In the genomic region with DNA sequence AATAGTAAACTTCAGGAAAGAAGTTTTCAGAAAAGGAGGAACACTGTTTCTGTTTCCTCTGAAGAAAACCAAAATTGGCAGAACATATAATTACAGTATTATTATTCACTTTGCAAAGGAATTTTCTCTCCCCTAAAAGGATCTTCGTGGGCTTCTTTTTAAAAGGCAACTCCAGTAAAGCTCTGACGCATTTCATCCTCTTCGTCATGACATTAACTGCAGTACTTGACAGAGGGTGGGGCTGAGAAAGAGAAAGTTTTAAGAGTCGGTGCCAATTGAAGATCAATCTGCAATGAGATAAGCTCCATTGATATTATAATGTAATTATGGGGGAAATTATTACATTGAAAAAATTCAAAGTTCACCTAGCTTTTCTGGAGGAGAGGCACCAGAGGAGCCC, we compare ENCODE assay signal across 24 cellular contexts.
A peak's percentile ranks its signal among the peaks of the same experiment; 100 is the strongest.
DNase-seq lines count a peak whose midpoint lies in the region; ATAC-seq and TF ChIP-seq lines count a peak whose summit lies in the region.
"Had no signal": no experiment of that assay in that cellular context is flagged by ENCODE, and none has a peak within 500 bp of the region (broad histone marks: within the 10 kb centered on the region; RNA-seq: fewer than 3 reads in every experiment).

No MANE protein-coding gene starts in this region.

- no peak for TF ChIP-seq CTCF in OCI-LY7 (conservative IDR thresholded peaks at IDR 0.05; ENCODE audit: low read length)
- no peak for TF ChIP-seq CTCF in fibroblast of mammary gland (conservative IDR thresholded peaks at IDR 0.05; ENCODE audit: control insufficient read depth, insufficient read depth, low read depth, low read length)
- no peak for TF ChIP-seq CTCF in right lobe of liver (IDR thresholded peaks at IDR 0.05)

- no peaks in the 10 kb centered on the region for H3K36me3 ChIP-seq in OCI-LY7 (ENCODE audit: insufficient read depth, low read length)
- no peaks in the 10 kb centered on the region for H3K36me3 ChIP-seq in muscle layer of duodenum (ENCODE audit: control insufficient read depth in 1 of 2, insufficient read depth in 2 of 2, low read length in 2 of 2)
- H3K36me3 ChIP-seq in right lobe of liver, result no peaks in the 10 kb centered on the region
- H3K36me3 ChIP-seq: HAP-1 had no signal

- no peak overlapping the region for H3K4me3 ChIP-seq in OCI-LY7 (ENCODE audit: low read depth, low read length, poor library complexity, severe bottlenecking)
- no peak overlapping the region for H3K4me3 ChIP-seq in fibroblast of mammary gland (ENCODE audit: control insufficient read depth, low read depth, low read length)
- no peak overlapping the region for H3K4me3 ChIP-seq in muscle layer of duodenum (ENCODE audit: low read depth in 1 of 2, low read length in 2 of 2)
- no peak overlapping the region for H3K4me3 ChIP-seq in right lobe of liver
- H3K4me3 ChIP-seq: A549, GM23248, HAP-1 had no signal

- no peaks in the 10 kb centered on the region for H3K4me1 Mint-ChIP-seq in activated T-cell treated with anti-CD3 and anti-CD28 coated beads, Interleukin-2, amount 50 U/mL, for 4 hours (ENCODE audit: low read depth)
- H3K4me1 Mint-ChIP-seq: CD4-positive, alpha-beta memory T cell had no signal

- H3K36me3 Mint-ChIP-seq in activated T-cell treated with anti-CD3 and anti-CD28 coated beads, Interleukin-2, amount 50 U/mL, for 4 hours (ENCODE audit: insufficient read depth), result no peaks in the 10 kb centered on the region
- H3K36me3 Mint-ChIP-seq: CD4-positive, alpha-beta memory T cell had no signal

- H3K9me2 ChIP-seq in OCI-LY7 (ENCODE audit: insufficient read depth, low read length), result no peaks in the 10 kb centered on the region

- H3K9me3 ChIP-seq in OCI-LY7 (ENCODE audit: low read length) (no peaks in the 10 kb centered on the region), muscle layer of duodenum (ENCODE audit: control insufficient read depth in 1 of 2, low read length in 2 of 2) (no peaks in the 10 kb centered on the region), right lobe of liver (no peaks in the 10 kb centered on the region)
- H3K9me3 ChIP-seq: A549, HAP-1 had no signal

- POLR2A ChIA-PET in OCI-LY7 (lab: Charles Lee), result interaction anchor here (0.7 to 1.6 kb wide), 5 partner anchors 11 to 437 kb away, joined by 3 to 6 read pairs (median 5); no protein-coding TSS in a partner anchor

- no peak overlapping the region for H3K4me3 Mint-ChIP-seq in activated T-cell treated with anti-CD3 and anti-CD28 coated beads, Interleukin-2, amount 50 U/mL, for 4 hours
- H3K4me3 Mint-ChIP-seq: CD4-positive, alpha-beta memory T cell; HFFc6 had no signal

- BruUV-seq in OCI-LY7 (replicated peaks; lab: Mats Ljungman, UMichigan), result no TSS peak

- DNase-seq in OCI-LY7 (ENCODE audit: low spot score) (no peak), fibroblast of mammary gland (ENCODE audit: low read depth) (peak; percentile 50), iPS-NIHi7 (ENCODE audit: extremely low spot score) (no peak), right lobe of liver (no peak)
- no peak for DNase-seq in activated T-cell treated with anti-CD3 and anti-CD28 coated beads, Interleukin-2, amount 50 U/mL, for 4 hours
- DNase-seq: C1 segment of cervical spinal cord; CD4-positive, alpha-beta memory T cell; COR-L47; DMS53; GM23248; HFFc6; KBM-7; MM.1S; NCI-H1048; NCI-H1417; NCI-H1694; NCI-H2029 treated with DMSO at 0.1 percent for 48 hours; SHP77 treated with DMSO at 0.1 percent for 48 hours had no signal

- H3K79me2 ChIP-seq in OCI-LY7 (ENCODE audit: insufficient read depth, low read depth, low read length), result no peaks in the 10 kb centered on the region

- H4K20me1 ChIP-seq in OCI-LY7 (ENCODE audit: insufficient read depth, low read length), result no peaks in the 10 kb centered on the region

- H2AFZ ChIP-seq in OCI-LY7 (ENCODE audit: low read length), result peak overlapping the region; percentile 43; the same call in 1 of the 2 replicates
- H2AFZ ChIP-seq: GM23248 had no signal

- H3K27ac ChIP-seq in OCI-LY7 (ENCODE audit: low read depth, low read length, poor library complexity, severe bottlenecking) (no peak overlapping the region), muscle layer of duodenum (ENCODE audit: low read length) (peak overlapping the region; percentile 35), right lobe of liver (no peak overlapping the region)
- H3K27ac ChIP-seq: A549, GM23248, RWPE1 had no signal

- no peak for TF ChIP-seq POLR2A in right lobe of liver (IDR thresholded peaks at IDR 0.05)

- CTCF ChIA-PET in OCI-LY7 (lab: Charles Lee; ENCODE audit: unreplicated experiment), result interaction anchor here (0.8 to 1.0 kb wide), 2 partner anchors 12 to 14 kb away, joined by 3 to 4 read pairs; no protein-coding TSS in a partner anchor

- intact Hi-C loops in OCI-LY7 (cut with micrococcal nuclease; ENCODE audit: unreplicated experiment), result no loop called here
- intact Hi-C loops in right lobe of liver (cut with DNase I), result no loop called here

- no peaks in the 10 kb centered on the region for H3K9me3 Mint-ChIP-seq in activated T-cell treated with anti-CD3 and anti-CD28 coated beads, Interleukin-2, amount 50 U/mL, for 4 hours
- H3K9me3 Mint-ChIP-seq: CD4-positive, alpha-beta memory T cell; HFFc6 had no signal

- H3K27me3 ChIP-seq in muscle layer of duodenum (ENCODE audit: low read depth, low read length) (no peaks in the 10 kb centered on the region), right lobe of liver (no peaks in the 10 kb centered on the region)

- ATAC-seq in activated T-cell treated with anti-CD3 and anti-CD28 coated beads, Interleukin-2, amount 50 U/mL, for 4 hours, result no peak
- ATAC-seq in GM21528 (IDR thresholded peaks at IDR 0.05; ENCODE audit: low FRiP score, unreplicated experiment) (no peak), right lobe of liver (no peak)
- ATAC-seq: A549, Panc1 had no signal

- H3K27me3 Mint-ChIP-seq in activated T-cell treated with anti-CD3 and anti-CD28 coated beads, Interleukin-2, amount 50 U/mL, for 4 hours (ENCODE audit: low read depth), result no peaks in the 10 kb centered on the region

- WGBS in right lobe of liver (ENCODE audit: insufficient coverage, low coverage, low lambda C conversion rate, missing lambda C conversion rate), result 80% methylated on average over 4 of the region's 4 CpGs

- H3K4me2 ChIP-seq in OCI-LY7 (ENCODE audit: low read length), result no peak overlapping the region
- H3K4me2 ChIP-seq: A549 had no signal

- H3K4me1 ChIP-seq in OCI-LY7 (ENCODE audit: insufficient read depth, low read length, poor library complexity, severe bottlenecking) (peaks cover 10% of the 10 kb centered on the region), muscle layer of duodenum (ENCODE audit: control insufficient read depth in 1 of 2, insufficient read depth in 2 of 2, low read length in 2 of 2) (no peaks in the 10 kb centered on the region), right lobe of liver (peaks cover 0 to 9% (median 2%) of the 10 kb centered on the region in 4 donors)
- H3K4me1 ChIP-seq: A549 had no signal
